ENCODE assay signal across 8 cellular contexts in genomic region chr18:2970762-2971659, GRCh38. TPM values are rescaled to one million over a fixed set of nuclear protein-coding genes. Genes with fewer than 3 reads are reported as not detected.
DNase-seq lines count a peak whose midpoint lies in the region; ATAC-seq, FAIRE-seq and TF ChIP-seq lines count a peak whose summit lies in the region.

No MANE protein-coding gene starts in this region.

- peak overlapping the region; percentile 83 for H3K4me3 Mint-ChIP-seq in stimulated activated naive CD8-positive, alpha-beta T cell treated with anti-CD3 and anti-CD28 coated beads, Interleukin-15, Interleukin-2, amounts not matched to agents 100 ng/mL and 50 ng/mL, for 24 hours

- H3K4me1 Mint-ChIP-seq in stimulated activated naive CD8-positive, alpha-beta T cell treated with anti-CD3 and anti-CD28 coated beads, Interleukin-15, Interleukin-2, amounts not matched to agents 100 ng/mL and 50 ng/mL, for 24 hours (ENCODE audit: low read depth), result peaks cover 98% of the 10 kb centered on the region

- H3K9ac ChIP-seq in MM.1S (ENCODE audit: low read length), result no peak overlapping the region

- H3K27ac ChIP-seq in MM.1S (ENCODE audit: low read length), result no peak overlapping the region

- H3K4me3 ChIP-seq in MM.1S (ENCODE audit: low read length), result no peak overlapping the region

- no peaks in the 10 kb centered on the region for H3F3A ChIP-seq in MM.1S (ENCODE audit: insufficient read depth, low read length)

- H3K9me3 ChIP-seq in MM.1S (replicated peaks; ENCODE audit: insufficient read depth, low read length), result no peaks in the 10 kb centered on the region

- FAIRE-seq in HTR-8/SVneo (lab: Jason Lieb, UNC), result no peak

- no peaks in the 10 kb centered on the region for H3K36me3 ChIP-seq in MM.1S (replicated peaks; ENCODE audit: insufficient read depth, low read length)

- no peak overlapping the region for H2AFZ ChIP-seq in MM.1S (ENCODE audit: low read length)

- in situ Hi-C loops in ACHN (cut with HindIII; ENCODE audit: low pct_ligation_motif_present, low pct_unique_long_range_greater_than_20kb, low sequenced_read_pairs), result no loop called here

- DNase-seq in UCSD-AML1 (lab: John Stamatoyannopoulos, UW; ENCODE audit: unreplicated experiment), result peak; percentile 28
- peak; percentile 78 for DNase-seq in cardiac septum (ENCODE audit: low spot score)
- DNase-seq in HTR-8/SVneo (ENCODE audit: insufficient read length, low spot score), result no peak
- no peak for DNase-seq in NK-92 treated with Interleukin-12 subunit alpha and Interleukin-12 subunit beta, amount 100 ng/mL, for 24 hours (lab: John Stamatoyannopoulos, UW)
- DNase-seq in ACHN, result no peak
- DNase-seq in MM.1S, result no peak

- peaks cover 15% of the 10 kb centered on the region for H3K36me3 Mint-ChIP-seq in stimulated activated naive CD8-positive, alpha-beta T cell treated with anti-CD3 and anti-CD28 coated beads, Interleukin-15, Interleukin-2, amounts not matched to agents 100 ng/mL and 50 ng/mL, for 24 hours (ENCODE audit: low read depth)

- no peaks in the 10 kb centered on the region for H3K27me3 ChIP-seq in MM.1S (replicated peaks; ENCODE audit: insufficient read depth, low read length)

- H3K27me3 Mint-ChIP-seq in stimulated activated naive CD8-positive, alpha-beta T cell treated with anti-CD3 and anti-CD28 coated beads, Interleukin-15, Interleukin-2, amounts not matched to agents 100 ng/mL and 50 ng/mL, for 24 hours, result no peaks in the 10 kb centered on the region

- 0 out of 2 replicates have a peak, but pooled peaks cover 3% of the 10 kb centered on the region for H3K79me2 ChIP-seq in MM.1S (ENCODE audit: low read length)

- H3K4me1 ChIP-seq in MM.1S (ENCODE audit: low read length), result no peaks in the 10 kb centered on the region

- TF ChIP-seq CTCF in MM.1S (IDR thresholded peaks at IDR 0.05; ENCODE audit: low read length), result no peak

- peak overlapping the region; percentile 97 for H3K27ac Mint-ChIP-seq in stimulated activated naive CD8-positive, alpha-beta T cell treated with anti-CD3 and anti-CD28 coated beads, Interleukin-15, Interleukin-2, amounts not matched to agents 100 ng/mL and 50 ng/mL, for 24 hours

- ATAC-seq in HG02623 (IDR thresholded peaks at IDR 0.05; ENCODE audit: unreplicated experiment), result peak; percentile 25

- no peaks in the 10 kb centered on the region for H4K20me1 ChIP-seq in MM.1S (ENCODE audit: insufficient read depth, low read length)

- no peak overlapping the region for H3K4me2 ChIP-seq in MM.1S (ENCODE audit: low read depth, low read length)

- intact Hi-C loops in cardiac septum (cut with DNase I), result loop anchor here (10.0 kb wide), 1 partner anchor 484 kb away; the partner anchor contains the start of gene TGIF1

- H3K9me2 ChIP-seq in MM.1S (replicated peaks; ENCODE audit: insufficient read depth, low read length), result no peaks in the 10 kb centered on the region

- no peaks in the 10 kb centered on the region for H3K9me3 Mint-ChIP-seq in stimulated activated naive CD8-positive, alpha-beta T cell treated with anti-CD3 and anti-CD28 coated beads, Interleukin-15, Interleukin-2, amounts not matched to agents 100 ng/mL and 50 ng/mL, for 24 hours

RNA-seq across cellular contexts. Expression of gene LPIN2, which starts 41.9 kb away (rescaled TPM):
- 9.3 TPM for total RNA-seq in cardiac septum

Comparison
In these comparisons a context has a peak if more than half of its experiments do, and no peak if none do; other contexts are left out.
1. DNase-seq: peak in UCSD-AML1 (single experiment) and cardiac septum (single experiment); none in HTR-8/SVneo (single experiment), NK-92 treated with Interleukin-12 subunit alpha and Interleukin-12 subunit beta, amount 100 ng/mL, for 24 hours (single experiment), ACHN (single experiment) and MM.1S (single experiment).